15 cellular contexts compared by ENCODE assay signal in genomic region chr7:138868711-138869110, GRCh38.
DNase-seq lines count a peak whose midpoint lies in the region; ATAC-seq and TF ChIP-seq lines count a peak whose summit lies in the region.
"Had no signal": no experiment of that assay in that cellular context is flagged by ENCODE, and none has a peak within 500 bp of the region (broad histone marks: within the 10 kb centered on the region; RNA-seq: fewer than 3 reads in every experiment).

No MANE protein-coding gene starts in this region.

- H3F3A ChIP-seq in GM23338 (replicated peaks; ENCODE audit: low read depth) (no peaks in the 10 kb centered on the region), PC-9 (ENCODE audit: insufficient read depth, low read depth) (peaks cover 32% of the 10 kb centered on the region)

- intact Hi-C loops in Panc1 (cut with micrococcal nuclease; ENCODE audit: unreplicated experiment) = no loop called here
- intact Hi-C loops in PC-9 (cut with micrococcal nuclease; ENCODE audit: unreplicated experiment) = loop anchor here (10.0 kb wide), 2 partner anchors 204 to 284 kb away; no protein-coding TSS in a partner anchor

- H2BK120ac ChIP-seq in neuronal stem cell (ENCODE audit: low read depth, low read length) = no peak overlapping the region

- no peaks in the 10 kb centered on the region for H3K79me1 ChIP-seq in neuronal stem cell (ENCODE audit: low read depth, low read length)

- ATAC-seq in GM23338 = no peak
- 0 out of 2 replicates have a peak, but pooled peaks have one; percentile 18 for ATAC-seq in Panc1
- ATAC-seq in GM21526 (IDR thresholded peaks at IDR 0.05; ENCODE audit: low FRiP score, unreplicated experiment) = no peak

- no peak overlapping the region for H3K14ac ChIP-seq in neuronal stem cell (ENCODE audit: low read length)

- H3K9ac ChIP-seq in neuronal stem cell (ENCODE audit: low read depth, low read length, poor library complexity) = no peak overlapping the region
- H3K9ac ChIP-seq: BLaER1 had no signal

- H3K79me2 ChIP-seq in GM23338 (replicated peaks; ENCODE audit: insufficient read depth) = no peaks in the 10 kb centered on the region
- no peaks in the 10 kb centered on the region for H3K79me2 ChIP-seq in PC-9 (ENCODE audit: low read depth)

- no peak overlapping the region for H3K18ac ChIP-seq in neuronal stem cell (ENCODE audit: low read length)

- TF ChIP-seq CTCF in GM23338 (conservative IDR thresholded peaks at IDR 0.05; ENCODE audit: low read depth in 2 of 2) = no peak
- TF ChIP-seq CTCF in Panc1 (IDR thresholded peaks at IDR 0.05) = no peak
- no peak for TF ChIP-seq CTCF in endothelial cell (IDR thresholded peaks at IDR 0.05; ENCODE audit: unreplicated experiment)
- no peak for TF ChIP-seq CTCF in PC-9 (conservative IDR thresholded peaks at IDR 0.05)

- H3K4me3 ChIP-seq in GM23338 (no peak overlapping the region), Panc1 (ENCODE audit: low read depth in 2 of 2, low read length in 2 of 2) (no peak overlapping the region), neuronal stem cell (ENCODE audit: low read length in 2 of 2) (no peak overlapping the region), PC-9 (no peak overlapping the region)
- H3K4me3 ChIP-seq: BLaER1 had no signal

- no peak overlapping the region for H3K4me3 Mint-ChIP-seq in GM23338
- peak overlapping the region; percentile 10 for H3K4me3 Mint-ChIP-seq in endothelial cell (ENCODE audit: unreplicated experiment)
- H3K4me3 Mint-ChIP-seq: CD14-positive monocyte had no signal

- no peak for DNase-seq in GM23338 (ENCODE audit: low spot score)
- DNase-seq in Panc1 (ENCODE audit: low read depth, low spot score) = no peak
- DNase-seq in endothelial cell (ENCODE audit: low spot score) = no peak
- no peak for DNase-seq in neuronal stem cell (ENCODE audit: low spot score)
- no peak for DNase-seq in PC-9
- no peak for DNase-seq in NCI-H510A treated with DMSO at 0.1 percent for 48 hours (lab: John Stamatoyannopoulos, UW)
- DNase-seq: CD4-positive, alpha-beta memory T cell; DMS153; DMS79; GDM1; HCEC 1CT had no signal

- no CpG with 5 or more reads among the region's 14 CpGs for WGBS in neuronal stem cell (ENCODE audit: extremely low coverage in 2 of 2, insufficient read length in 2 of 2, insufficient replicate concordance in 1 of 2), 2 donors

- H3K27ac ChIP-seq in GM23338 (ENCODE audit: low read depth) (no peak overlapping the region), Panc1 (ENCODE audit: low read length) (no peak overlapping the region), neuronal stem cell (replicated peaks; ENCODE audit: low read length) (no peak overlapping the region), PC-9 (no peak overlapping the region)
- H3K27ac ChIP-seq: BLaER1, HL-60 had no signal

- H3K4me1 Mint-ChIP-seq in GM23338 (no peaks in the 10 kb centered on the region; the same call in 2 of the 3 replicates), endothelial cell (ENCODE audit: unreplicated experiment) (peaks cover 6% of the 10 kb centered on the region)

- in situ Hi-C loops in Panc1 (cut with HindIII; ENCODE audit: low pct_unique_long_range_greater_than_20kb, low sequenced_read_pairs) = no loop called here

- H3K27ac Mint-ChIP-seq in GM23338 = peak overlapping the region; percentile 17; the same call in 1 of the 2 replicates
- no peak overlapping the region for H3K27ac Mint-ChIP-seq in endothelial cell (ENCODE audit: unreplicated experiment)

- H3K36me3 Mint-ChIP-seq in GM23338 (ENCODE audit: low read depth) (peaks cover 47% of the 10 kb centered on the region), endothelial cell (ENCODE audit: low read depth, unreplicated experiment) (peaks cover 26% of the 10 kb centered on the region)
- H3K36me3 Mint-ChIP-seq: CD14-positive monocyte; CD4-positive, alpha-beta memory T cell had no signal

- no peak overlapping the region for H2AK5ac ChIP-seq in neuronal stem cell (ENCODE audit: low read depth, low read length)

- no peak overlapping the region for H3K4ac ChIP-seq in neuronal stem cell (ENCODE audit: low read length)

- no peaks in the 10 kb centered on the region for H3K9me3 Mint-ChIP-seq in GM23338
- no peaks in the 10 kb centered on the region for H3K9me3 Mint-ChIP-seq in endothelial cell (ENCODE audit: unreplicated experiment)
- H3K9me3 Mint-ChIP-seq: CD14-positive monocyte; CD4-positive, alpha-beta memory T cell had no signal

- CTCF ChIA-PET in Panc1 (lab: Charles Lee) (no interaction called here), PC-9 (lab: Charles Lee) (no interaction called here)

- H3K9me3 ChIP-seq in Panc1 (ENCODE audit: control insufficient read depth, insufficient read depth, low read depth, low read length) (no peaks in the 10 kb centered on the region), neuronal stem cell (replicated peaks in 1 of 2; ENCODE audit: control insufficient read depth in 2 of 2, insufficient read depth in 1 of 2, low read depth in 1 of 2, low read length in 2 of 2) (peaks cover 0 to 2% of the 10 kb centered on the region in 2 donors), PC-9 (ENCODE audit: insufficient read depth, low read depth) (no peaks in the 10 kb centered on the region)
- H3K9me3 ChIP-seq: BLaER1 had no signal

- H3K36me3 ChIP-seq in GM23338 (ENCODE audit: insufficient read depth) = no peaks in the 10 kb centered on the region; the same call in 1 of the 2 replicates
- H3K36me3 ChIP-seq in Panc1 (ENCODE audit: control insufficient read depth, insufficient read depth, low read length) = no peaks in the 10 kb centered on the region
- peaks cover 23 to 96% of the 10 kb centered on the region in 2 donors for H3K36me3 ChIP-seq in neuronal stem cell (replicated peaks in 1 of 2; ENCODE audit: control insufficient read depth in 2 of 2, insufficient read depth in 2 of 2, low read length in 2 of 2)
- no peaks in the 10 kb centered on the region; the same call in 1 of the 2 replicates for H3K36me3 ChIP-seq in PC-9 (ENCODE audit: low read depth)

- H3K27me3 Mint-ChIP-seq in GM23338 (ENCODE audit: insufficient read depth, low read depth, poor library complexity) (peaks cover 4% of the 10 kb centered on the region), endothelial cell (ENCODE audit: unreplicated experiment) (no peaks in the 10 kb centered on the region)

- H4K91ac ChIP-seq in neuronal stem cell (ENCODE audit: low read depth, low read length, poor library complexity) = no peak overlapping the region

- POLR2A ChIA-PET in Panc1 (lab: Charles Lee) (no interaction called here), PC-9 (lab: Charles Lee; ENCODE audit: unreplicated experiment) (no interaction called here)

- H2BK5ac ChIP-seq in neuronal stem cell (ENCODE audit: low read length) = peak overlapping the region; percentile 45

- no peak overlapping the region for H2BK15ac ChIP-seq in neuronal stem cell (ENCODE audit: low read length)

- no peak overlapping the region for H2BK12ac ChIP-seq in neuronal stem cell (ENCODE audit: low read length)

- H3K9me2 ChIP-seq in GM23338 (ENCODE audit: insufficient read depth) (no peaks in the 10 kb centered on the region), PC-9 (ENCODE audit: insufficient read depth) (no peaks in the 10 kb centered on the region)

- no peak overlapping the region for H2AFZ ChIP-seq in GM23338
- no peak overlapping the region for H2AFZ ChIP-seq in neuronal stem cell (ENCODE audit: low read length)
- no peak overlapping the region for H2AFZ ChIP-seq in PC-9

- H3K27me3 ChIP-seq in GM23338 (ENCODE audit: insufficient read depth) (no peaks in the 10 kb centered on the region), Panc1 (ENCODE audit: control insufficient read depth, insufficient read depth, low read length) (no peaks in the 10 kb centered on the region), neuronal stem cell (ENCODE audit: control insufficient read depth in 3 of 3, insufficient read depth in 3 of 3, low read depth in 1 of 3, low read length in 3 of 3) (no peaks in the 10 kb centered on the region), PC-9 (ENCODE audit: insufficient read depth, low read depth) (no peaks in the 10 kb centered on the region)
- H3K27me3 ChIP-seq: BLaER1 had no signal

- H4K20me1 ChIP-seq in GM23338 (replicated peaks; ENCODE audit: insufficient read depth) (no peaks in the 10 kb centered on the region), PC-9 (ENCODE audit: insufficient read depth) (no peaks in the 10 kb centered on the region)
- H4K20me1 ChIP-seq: BLaER1 had no signal

- BruUV-seq in Panc1 (replicated peaks; lab: Mats Ljungman, UMichigan) (no TSS peak), PC-9 (replicated peaks; lab: Mats Ljungman, UMichigan) (no TSS peak)

- H3K4me2 ChIP-seq in GM23338 = no peak overlapping the region
- H3K4me2 ChIP-seq in neuronal stem cell (ENCODE audit: insufficient read depth, low read length, poor library complexity, severe bottlenecking) = no peak overlapping the region
- H3K4me2 ChIP-seq in PC-9 = no peak overlapping the region
- H3K4me2 ChIP-seq: BLaER1 had no signal

- peak overlapping the region; percentile 25 for H3K23ac ChIP-seq in neuronal stem cell (ENCODE audit: low read depth, low read length, poor library complexity)

- H3K4me1 ChIP-seq in GM23338 (ENCODE audit: insufficient read depth) (no peaks in the 10 kb centered on the region), Panc1 (ENCODE audit: control insufficient read depth, insufficient read depth, low read length) (no peaks in the 10 kb centered on the region), neuronal stem cell (ENCODE audit: control insufficient read depth in 2 of 2, insufficient read depth in 1 of 2, low read depth in 1 of 2, low read length in 2 of 2) (peaks cover 0 to 3% of the 10 kb centered on the region in 2 donors), PC-9 (replicated peaks; ENCODE audit: insufficient read depth) (peaks cover 43% of the 10 kb centered on the region)
- H3K4me1 ChIP-seq: BLaER1 had no signal

- no peak overlapping the region for H4K8ac ChIP-seq in neuronal stem cell (ENCODE audit: low read depth, low read length)

TF ChIP-seq in GM23338, 12 proteins besides CTCF, POLR2A, EP300 and RAD21 (continues in another document):
- TF ChIP-seq ZNF331 (CRISPR knock-in tag; IDR thresholded peaks at IDR 0.05; ENCODE audit: low read depth) = no peak
- TF ChIP-seq ETS1 (IDR thresholded peaks at IDR 0.05) = no peak
- no peak for TF ChIP-seq JUNB (IDR thresholded peaks at IDR 0.05; ENCODE audit: unreplicated experiment)
- no peak for TF ChIP-seq NANOG (IDR thresholded peaks at IDR 0.05; ENCODE audit: borderline replicate concordance)
